In genomic region chr6:145151624-145152023, GRCh38 we compare ENCODE assay signal across 32 cellular contexts.
A peak's percentile ranks its signal among the peaks of the same experiment; 100 is the strongest.
DNase-seq lines count a peak whose midpoint lies in the region; ATAC-seq, FAIRE-seq and TF ChIP-seq lines count a peak whose summit lies in the region.
"Had no signal": no experiment of that assay in that cellular context is flagged by ENCODE, and none has a peak within 500 bp of the region (broad histone marks: within the 10 kb centered on the region; RNA-seq: fewer than 3 reads in every experiment).

No MANE protein-coding gene starts in this region.

- H3K9me3 Mint-ChIP-seq in nephron: peaks cover 3% of the 10 kb centered on the region

- in situ Hi-C loops in astrocyte of the spinal cord (cut with HindIII; ENCODE audit: low sequenced_read_pairs): no loop called here

- peak overlapping the region; percentile 20 to 46 (median 33) for H3K27ac Mint-ChIP-seq in nephron
- H3K27ac Mint-ChIP-seq: brain had no signal

- TF ChIP-seq CTCF in astrocyte of the spinal cord (IDR thresholded peaks at IDR 0.05; ENCODE audit: low read depth, low read length): no peak
- no peak for TF ChIP-seq CTCF in nephron (IDR thresholded peaks at IDR 0.05; ENCODE audit: unreplicated experiment in 3 of 3)

- no peak overlapping the region for H3K4me3 Mint-ChIP-seq in nephron
- H3K4me3 Mint-ChIP-seq: brain had no signal

- H3K4me3 ChIP-seq in astrocyte of the spinal cord (ENCODE audit: low read depth, low read length): no peak overlapping the region
- H3K4me3 ChIP-seq: BLaER1 treated with 17β-estradiol and CSF1 and Interleukin-3, amounts not matched to agents 10 nM and 100 nM; dorsolateral prefrontal cortex; esophagus muscularis mucosa; gastrocnemius medialis; hepatocyte; upper lobe of left lung had no signal

- peaks cover 4% of the 10 kb centered on the region for H3K27me3 Mint-ChIP-seq in nephron (ENCODE audit: low read depth)

- ATAC-seq in GM21390 (IDR thresholded peaks at IDR 0.05; ENCODE audit: unreplicated experiment): no peak
- ATAC-seq: gastrocnemius medialis had no signal

- no peak for TF ChIP-seq POLR2A in H54 (IDR thresholded peaks at IDR 0.05; ENCODE audit: low read depth, low read length)

- peaks cover 6% of the 10 kb centered on the region for H3K4me1 Mint-ChIP-seq in nephron

- no peaks in the 10 kb centered on the region for H3K36me3 Mint-ChIP-seq in nephron (ENCODE audit: low read depth)
- H3K36me3 Mint-ChIP-seq: brain had no signal

- DNase-seq in NCI-H1092 treated with DMSO at 0.1 percent for 48 hours (lab: John Stamatoyannopoulos, UW): peak; percentile 2
- no peak for DNase-seq in NCI-H1092 (lab: John Stamatoyannopoulos, UW)
- DNase-seq in NCI-H2029 treated with DMSO at 0.1 percent for 48 hours (lab: John Stamatoyannopoulos, UW): peak; percentile 7
- peak; percentile 55 for DNase-seq in astrocyte of the spinal cord (ENCODE audit: low read depth, low spot score)
- DNase-seq in H54 (ENCODE audit: insufficient read length, low spot score): no peak
- no peak for DNase-seq in NOMO-1 treated with dmso at 0.1 percent for 144 hours (lab: John Stamatoyannopoulos, UW; ENCODE audit: unreplicated experiment)
- DNase-seq: activated CD4-positive, alpha-beta T cell treated with anti-CD3 and anti-CD28 coated beads, Interleukin-2, amount 50 U/mL, for 48 hours; activated CD4-positive, CD25-positive, alpha-beta regulatory T cell treated with anti-CD3 and anti-CD28 coated beads, Interleukin-2, amount 50 U/mL, for 72 hours; activated gamma-delta T cell treated with Interleukin-2 at 50 U/mL for 16 hours; activated T-cell treated with anti-CD3 and anti-CD28 coated beads, Interleukin-2, amount 50 U/mL, for 48 hours; cerebellar nuclear complex; DMS153; dorsolateral prefrontal cortex; gastrocnemius medialis; HCEC 1CT; Karpas-422; MV-4-11; NCI-H1930; NCI-H510A treated with DMSO at 0.1 percent for 48 hours; retina; Right ventricle myocardium superior; small intestine; stimulated activated naive CD4-positive, alpha-beta T cell; upper lobe of left lung had no signal

- FAIRE-seq in H54 (lab: Jason Lieb, UNC): no peak
- FAIRE-seq: endometrium, GM12891, small intestine had no signal

Comparison
In these comparisons a context has a peak if more than half of its experiments do, and no peak if none do; other contexts are left out.
1. DNase-seq: peak in NCI-H1092 treated with DMSO at 0.1 percent for 48 hours (single experiment), NCI-H2029 treated with DMSO at 0.1 percent for 48 hours (single experiment) and astrocyte of the spinal cord (single experiment); none in NCI-H1092 (single experiment), H54 (single experiment) and NOMO-1 treated with dmso at 0.1 percent for 144 hours (single experiment).